ENCODE assay signal across 20 cellular contexts in the genomic region with DNA sequence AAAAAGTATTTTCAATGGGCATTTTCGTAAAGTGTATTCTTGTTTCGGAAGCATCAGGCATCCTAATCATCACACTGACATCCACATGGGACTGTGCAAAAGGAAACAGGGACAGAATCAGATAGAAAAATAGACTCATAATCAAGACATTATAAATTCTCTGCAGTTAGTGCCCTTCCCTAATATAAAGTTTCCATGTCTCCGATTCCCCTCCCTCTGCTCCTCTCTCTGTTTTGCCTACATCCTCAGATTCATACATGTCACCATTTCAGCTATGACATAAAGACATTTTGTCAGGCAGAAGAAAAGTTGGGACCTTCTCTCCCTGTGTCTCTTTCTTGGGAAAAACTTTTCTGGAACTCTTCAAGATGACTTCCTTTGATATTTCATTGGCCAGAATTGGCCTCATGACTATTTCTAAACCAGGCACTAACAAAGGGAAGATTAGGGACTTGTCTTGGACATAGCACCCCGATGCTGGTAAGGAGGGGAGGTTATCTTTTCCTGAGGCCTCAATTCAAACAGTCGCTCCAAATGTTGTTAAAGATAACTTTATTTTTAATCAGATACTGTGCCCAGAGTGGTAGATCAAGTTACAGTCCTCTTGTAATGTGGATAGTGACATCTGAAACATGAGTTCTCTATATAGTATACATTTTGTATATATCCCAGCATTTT.
"Had no signal": no experiment of that assay in that cellular context is flagged by ENCODE, and none has a peak within 500 bp of the region (broad histone marks: within the 10 kb centered on the region; RNA-seq: fewer than 3 reads in every experiment).

No MANE protein-coding gene starts in this region.

- H3K27ac ChIP-seq: heart left ventricle, neutrophil, right atrium auricular region, sigmoid colon, skin epidermis, stomach, thoracic aorta, transverse colon had no signal

- H3K4me1 ChIP-seq: right atrium auricular region had no signal

- H3K36me3 ChIP-seq: heart left ventricle, neutrophil, right atrium auricular region, sigmoid colon, stomach, thoracic aorta, transverse colon had no signal

- H3K4me3 Mint-ChIP-seq: dendritic cell treated with granulocyte-macrophage colony-stimulating factor and Interleukin-4, amounts not matched to agents 40 ng/mL and 50 ng/mL, for 4 days had no signal

- ATAC-seq: left colon, left ventricle myocardium superior had no signal

- H3K4me3 ChIP-seq: heart left ventricle, lung, right atrium auricular region, sigmoid colon, skin epidermis, stomach, thoracic aorta, transverse colon had no signal

- H3K27me3 ChIP-seq: heart left ventricle, right atrium auricular region, sigmoid colon, stomach, transverse colon had no signal

- H3K27me3 Mint-ChIP-seq: dendritic cell treated with granulocyte-macrophage colony-stimulating factor and Interleukin-4, amounts not matched to agents 40 ng/mL and 50 ng/mL, for 4 days; naive B cell had no signal

- H3K27ac Mint-ChIP-seq: dendritic cell treated with granulocyte-macrophage colony-stimulating factor and Interleukin-4, amounts not matched to agents 40 ng/mL and 50 ng/mL, for 4 days had no signal

- H3K9me3 Mint-ChIP-seq: dendritic cell treated with granulocyte-macrophage colony-stimulating factor and Interleukin-4, amounts not matched to agents 40 ng/mL and 50 ng/mL, for 4 days had no signal

- DNase-seq: foreskin melanocyte; heart left ventricle; hippocampal formation; left colon; left ventricle myocardium superior; mesenchymal stem cell; naive B cell; sigmoid colon; stimulated activated CD4-positive, alpha-beta T cell treated with anti-CD3 and anti-CD28 coated beads, Interleukin-2, amount 100 ng/mL, for 24 hours; stimulated activated CD4-positive, alpha-beta T cell treated with anti-CD3 and anti-CD28 coated beads, Interleukin-4, amount 100 ng/mL, for 4 hours; stimulated activated naive CD4-positive, alpha-beta T cell; stomach; substantia nigra; transverse colon had no signal
